17 cellular contexts compared by ENCODE assay signal in the genomic region with DNA sequence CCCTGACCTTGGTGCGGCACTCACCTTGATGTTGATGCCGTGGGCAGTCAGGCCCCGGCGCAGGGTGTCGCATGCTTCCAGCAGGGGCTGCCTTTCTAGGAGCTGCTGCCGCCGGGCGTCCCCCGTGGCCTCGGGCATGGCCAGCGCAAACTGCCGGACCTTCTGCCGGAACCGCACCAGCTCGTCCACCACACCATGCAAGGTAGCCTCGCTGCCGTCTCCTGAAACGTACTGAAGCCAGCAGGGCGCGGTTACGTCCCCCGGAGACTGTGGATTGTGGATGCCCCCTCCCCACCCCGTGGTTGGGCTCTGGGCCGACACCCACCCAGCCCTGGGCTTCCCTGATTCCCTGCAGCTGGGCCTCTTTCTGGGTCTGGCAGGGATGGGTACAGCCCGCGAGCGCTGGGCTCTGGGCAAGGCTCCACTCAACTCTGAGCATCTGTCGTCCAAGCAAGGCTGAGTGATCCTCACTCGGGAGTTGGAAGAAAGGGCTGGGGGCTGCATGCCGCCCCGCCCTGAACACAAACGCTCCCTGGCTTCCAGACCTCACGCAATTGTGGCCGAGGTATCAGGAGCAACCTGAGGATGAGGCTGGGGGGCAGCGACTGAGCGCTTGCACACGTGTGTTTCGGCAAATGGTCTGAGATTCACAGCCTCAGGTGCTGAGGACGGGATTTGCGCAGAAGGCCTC.
"Had no signal": no experiment of that assay in that cellular context is flagged by ENCODE, and none has a peak within 500 bp of the region (broad histone marks: within the 10 kb centered on the region; RNA-seq: fewer than 3 reads in every experiment).

No MANE protein-coding gene starts in this region.

- H3K4me1 ChIP-seq: foreskin keratinocyte had no signal

- H3K9me3 ChIP-seq: thyroid gland had no signal

- H3K27me3 ChIP-seq: brain microvascular endothelial cell, foreskin keratinocyte, thyroid gland had no signal

- H3K27ac ChIP-seq: brain microvascular endothelial cell, foreskin keratinocyte, thyroid gland had no signal

- ATAC-seq: activated CD4-positive, alpha-beta T cell treated with anti-CD3 and anti-CD28 coated beads for 36 hours; foreskin keratinocyte; left lobe of liver had no signal

- DNase-seq: activated B cell treated with CpG ODN at 0.5 μM for 24 hours; activated CD4-positive, alpha-beta T cell treated with anti-CD3 and anti-CD28 coated beads for 36 hours; activated CD4-positive, alpha-beta T cell treated with anti-CD3 and anti-CD28 coated beads, Interleukin-2, amount 50 U/mL, for 4 hours; activated gamma-delta T cell; aorta; brain microvascular endothelial cell; caudate nucleus; effector CD4-positive, alpha-beta T cell; foreskin keratinocyte; immature natural killer cell; retina; stimulated activated CD4-positive, alpha-beta T cell treated with anti-CD3 and anti-CD28 coated beads, Interleukin-4, amount 100 ng/mL, for 1 hour; stimulated activated naive CD4-positive, alpha-beta T cell treated with Interleukin-2 at 50 U/mL for 16 hours; T-helper 1 cell; T-helper 9 cell; thyroid gland had no signal

- H3K4me3 ChIP-seq: thyroid gland had no signal
